3 cellular contexts compared by ENCODE assay signal in genomic region chr10:79403441-79404230, GRCh38.
TF ChIP-seq lines count a peak whose summit lies in the region.

No MANE protein-coding gene starts in this region.

TF ChIP-seq in Ishikawa, 13 proteins besides CTCF, POLR2A, EP300 and RAD21 (continued from another document):
- TF ChIP-seq MAX (IDR thresholded peaks at IDR 0.05): no peak
TF ChIP-seq in Ishikawa: peak in this region for 1.

TF ChIP-seq in H1, 55 proteins besides CTCF, POLR2A, EP300 and RAD21 (continued from another document):
- TF ChIP-seq MAFK (IDR thresholded peaks at IDR 0.05; ENCODE audit: low read depth, low read length) (no peak), E2F6 (IDR thresholded peaks at IDR 0.05) (no peak), ASH2L (IDR thresholded peaks at IDR 0.05; ENCODE audit: low read length) (no peak), KDM1A (IDR thresholded peaks at IDR 0.05; ENCODE audit: borderline replicate concordance, low read length) (no peak), SAP30 (IDR thresholded peaks at IDR 0.05; ENCODE audit: insufficient read depth, insufficient replicate concordance, low read length) (no peak), EZH2 (IDR thresholded peaks at IDR 0.05; ENCODE audit: low read depth, low read length, severe bottlenecking) (no peak), CTBP2 (IDR thresholded peaks at IDR 0.05; ENCODE audit: borderline replicate concordance, insufficient read depth, insufficient read length, low read length) (no peak), RBBP5 (IDR thresholded peaks at IDR 0.05; ENCODE audit: borderline replicate concordance, low read depth, low read length) (no peak), SP2 (IDR thresholded peaks at IDR 0.05; ENCODE audit: low read length) (no peak), JUND (IDR thresholded peaks at IDR 0.05; ENCODE audit: low read length) (no peak), POLR2AphosphoS5 (IDR thresholded peaks at IDR 0.05; ENCODE audit: low read depth, low read length) (no peak), YY1 (IDR thresholded peaks at IDR 0.05; ENCODE audit: low read depth, low read length) (no peak)
- TF ChIP-seq, protein P1, sequence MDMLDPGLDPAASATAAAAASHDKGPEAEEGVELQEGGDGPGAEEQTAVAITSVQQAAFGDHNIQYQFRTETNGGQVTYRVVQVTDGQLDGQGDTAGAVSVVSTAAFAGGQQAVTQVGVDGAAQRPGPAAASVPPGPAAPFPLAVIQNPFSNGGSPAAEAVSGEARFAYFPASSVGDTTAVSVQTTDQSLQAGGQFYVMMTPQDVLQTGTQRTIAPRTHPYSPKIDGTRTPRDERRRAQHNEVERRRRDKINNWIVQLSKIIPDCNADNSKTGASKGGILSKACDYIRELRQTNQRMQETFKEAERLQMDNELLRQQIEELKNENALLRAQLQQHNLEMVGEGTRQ (IDR thresholded peaks at IDR 0.05; ENCODE audit: low read length): no peak

TF ChIP-seq in liver, 16 proteins besides CTCF, POLR2A, EP300 and RAD21 (continued from another document):
- TF ChIP-seq MAX (IDR thresholded peaks at IDR 0.05): no peak
- TF ChIP-seq JUND (IDR thresholded peaks at IDR 0.05): no peak
- TF ChIP-seq FOXA1 (IDR thresholded peaks at IDR 0.05): no peak
- no peak for TF ChIP-seq HNF4A (conservative IDR thresholded peaks at IDR 0.05)
- TF ChIP-seq SP1 (IDR thresholded peaks at IDR 0.05): no peak
- peak; percentile 63 for TF ChIP-seq NR2F2 (IDR thresholded peaks at IDR 0.05)
- TF ChIP-seq TAF1 (conservative IDR thresholded peaks at IDR 0.05): no peak
- TF ChIP-seq REST (IDR thresholded peaks at IDR 0.05): peak; percentile 4
- TF ChIP-seq, protein P2, sequence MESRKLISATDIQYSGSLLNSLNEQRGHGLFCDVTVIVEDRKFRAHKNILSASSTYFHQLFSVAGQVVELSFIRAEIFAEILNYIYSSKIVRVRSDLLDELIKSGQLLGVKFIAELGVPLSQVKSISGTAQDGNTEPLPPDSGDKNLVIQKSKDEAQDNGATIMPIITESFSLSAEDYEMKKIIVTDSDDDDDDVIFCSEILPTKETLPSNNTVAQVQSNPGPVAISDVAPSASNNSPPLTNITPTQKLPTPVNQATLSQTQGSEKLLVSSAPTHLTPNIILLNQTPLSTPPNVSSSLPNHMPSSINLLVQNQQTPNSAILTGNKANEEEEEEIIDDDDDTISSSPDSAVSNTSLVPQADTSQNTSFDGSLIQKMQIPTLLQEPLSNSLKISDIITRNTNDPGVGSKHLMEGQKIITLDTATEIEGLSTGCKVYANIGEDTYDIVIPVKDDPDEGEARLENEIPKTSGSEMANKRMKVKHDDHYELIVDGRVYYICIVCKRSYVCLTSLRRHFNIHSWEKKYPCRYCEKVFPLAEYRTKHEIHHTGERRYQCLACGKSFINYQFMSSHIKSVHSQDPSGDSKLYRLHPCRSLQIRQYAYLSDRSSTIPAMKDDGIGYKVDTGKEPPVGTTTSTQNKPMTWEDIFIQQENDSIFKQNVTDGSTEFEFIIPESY (IDR thresholded peaks at IDR 0.05): no peak
